In genomic region chr7:133139350-133139749, GRCh38 we compare ENCODE assay signal across 8 cellular contexts. TPM values are rescaled to one million over a fixed set of nuclear protein-coding genes. Genes with fewer than 3 reads are reported as not detected.
A peak's percentile ranks its signal among the peaks of the same experiment; 100 is the strongest.
DNase-seq lines count a peak whose midpoint lies in the region; ATAC-seq and TF ChIP-seq lines count a peak whose summit lies in the region.

No MANE protein-coding gene starts in this region.

- peak; percentile 31 for DNase-seq in EL
- DNase-seq in Karpas-422 = peak; percentile 63
- peak; percentile 5 for DNase-seq in brain pericyte (ENCODE audit: low read depth, low spot score)
- no peak for DNase-seq in hippocampal formation (lab: John Stamatoyannopoulos, UW)
- no peak for DNase-seq in activated naive CD8-positive, alpha-beta T cell treated with anti-CD3 and anti-CD28 coated beads, Interleukin-2, amount 50 U/mL, for 24 hours
- DNase-seq in GM13976 (ENCODE audit: low spot score) = no peak

- TF ChIP-seq RAD21 in liver (IDR thresholded peaks at IDR 0.05) = peak in 1 of 2 donors; percentile 35

- H3K9me3 Mint-ChIP-seq in activated naive CD8-positive, alpha-beta T cell treated with anti-CD3 and anti-CD28 coated beads, Interleukin-2, amount 50 U/mL, for 24 hours = no peaks in the 10 kb centered on the region

- WGBS in liver = 36% methylated on average over 4 of the region's 4 CpGs

- H3K4me1 ChIP-seq in Karpas-422 (ENCODE audit: low read length) (no peaks in the 10 kb centered on the region), liver (ENCODE audit: control insufficient read depth in 4 of 4, insufficient read depth in 4 of 4, low read length in 3 of 4) (no peaks in the 10 kb centered on the region)

- H3K9ac ChIP-seq in Karpas-422 (ENCODE audit: low read length) = no peak overlapping the region
- no peak overlapping the region for H3K9ac ChIP-seq in liver (ENCODE audit: low read depth in 1 of 2, low read length in 2 of 2)

- H3K9me2 ChIP-seq in Karpas-422 (replicated peaks; ENCODE audit: insufficient read depth, low read length) = no peaks in the 10 kb centered on the region

- H4K20me1 ChIP-seq in Karpas-422 (ENCODE audit: insufficient read depth, low read depth, low read length) = no peaks in the 10 kb centered on the region

- no peaks in the 10 kb centered on the region for H3K36me3 ChIP-seq in Karpas-422 (ENCODE audit: insufficient read depth, low read length)
- no peaks in the 10 kb centered on the region for H3K36me3 ChIP-seq in liver (ENCODE audit: control insufficient read depth in 4 of 4, insufficient read depth in 3 of 4, low read depth in 1 of 4, low read length in 3 of 4)

- H3K9me3 ChIP-seq in Karpas-422 (ENCODE audit: low read length) (no peaks in the 10 kb centered on the region), liver (ENCODE audit: control insufficient read depth in 4 of 4, low read length in 3 of 4) (no peaks in the 10 kb centered on the region)

- ATAC-seq in activated naive CD8-positive, alpha-beta T cell treated with anti-CD3 and anti-CD28 coated beads, Interleukin-2, amount 50 U/mL, for 24 hours = no peak
- no peak for ATAC-seq in GM19463 (IDR thresholded peaks at IDR 0.05; ENCODE audit: unreplicated experiment)

- H3K4me3 ChIP-seq in Karpas-422 (ENCODE audit: low read length) (no peak overlapping the region), liver (ENCODE audit: low read depth in 1 of 3, low read length in 3 of 3) (no peak overlapping the region)

- H3K79me2 ChIP-seq in Karpas-422 (ENCODE audit: low read length) = no peaks in the 10 kb centered on the region

- H2AFZ ChIP-seq in Karpas-422 (ENCODE audit: low read length) = no peak overlapping the region

- H3K4me2 ChIP-seq in Karpas-422 (ENCODE audit: low read depth, low read length, poor library complexity, severe bottlenecking) = no peak overlapping the region

- H3K4me1 Mint-ChIP-seq in activated naive CD8-positive, alpha-beta T cell treated with anti-CD3 and anti-CD28 coated beads, Interleukin-2, amount 50 U/mL, for 24 hours = no peaks in the 10 kb centered on the region

- no peak overlapping the region for H3K4me3 Mint-ChIP-seq in activated naive CD8-positive, alpha-beta T cell treated with anti-CD3 and anti-CD28 coated beads, Interleukin-2, amount 50 U/mL, for 24 hours

- H3K27ac ChIP-seq in Karpas-422 (ENCODE audit: low read length) (no peak overlapping the region), liver (ENCODE audit: low read depth in 1 of 2, low read length in 2 of 2) (no peak overlapping the region)

- H3K27me3 ChIP-seq in Karpas-422 (ENCODE audit: low read length) (no peaks in the 10 kb centered on the region), liver (ENCODE audit: control insufficient read depth in 4 of 4, insufficient read depth in 4 of 4, low read length in 3 of 4) (peaks cover 0 to 12% (median 0%) of the 10 kb centered on the region in 4 donors)

- TF ChIP-seq CTCF in liver (IDR thresholded peaks at IDR 0.05; ENCODE audit: low read depth, low read length, missing input control) (no peak), GM13976 (IDR thresholded peaks at IDR 0.05; ENCODE audit: borderline replicate concordance, control extremely low read depth, extremely low read depth, insufficient read depth, missing control alignments) (no peak)

- H3K36me3 Mint-ChIP-seq in activated naive CD8-positive, alpha-beta T cell treated with anti-CD3 and anti-CD28 coated beads, Interleukin-2, amount 50 U/mL, for 24 hours (ENCODE audit: low read depth) = no peaks in the 10 kb centered on the region

- in situ Hi-C loops in GM13976 (cut with MboI; ENCODE audit: low sequenced_read_pairs, unreplicated experiment) = no loop called here

- H3K27me3 Mint-ChIP-seq in activated naive CD8-positive, alpha-beta T cell treated with anti-CD3 and anti-CD28 coated beads, Interleukin-2, amount 50 U/mL, for 24 hours = peaks cover 5% of the 10 kb centered on the region

- no peak overlapping the region for H3K27ac Mint-ChIP-seq in activated naive CD8-positive, alpha-beta T cell treated with anti-CD3 and anti-CD28 coated beads, Interleukin-2, amount 50 U/mL, for 24 hours

TF ChIP-seq in liver, 16 proteins besides CTCF, POLR2A, EP300 and RAD21:
- TF ChIP-seq REST (IDR thresholded peaks at IDR 0.05) (peak; percentile 98), NR2F2 (IDR thresholded peaks at IDR 0.05) (no peak), RXRA (IDR thresholded peaks at IDR 0.05) (no peak), TAF1 (conservative IDR thresholded peaks at IDR 0.05) (no peak), SP1 (IDR thresholded peaks at IDR 0.05) (no peak), FOXA2 (IDR thresholded peaks at IDR 0.05) (no peak), HNF4A (conservative IDR thresholded peaks at IDR 0.05) (peak in 1 of 2 donors; percentile 32), MAX (IDR thresholded peaks at IDR 0.05) (no peak), EGR1 (IDR thresholded peaks at IDR 0.05; ENCODE audit: low read depth in 2 of 2) (no peak), ZBTB33 (IDR thresholded peaks at IDR 0.05) (no peak)

RNA-seq across cellular contexts. Expression of gene CHCHD3, which starts 57.5 kb away (rescaled TPM):
- total RNA-seq in Karpas-422 (2014; rRNA removed; shearing (Covaris generic); ENCODE audit: low replicate concordance) = 83.5 and 146 TPM in 2 replicates
- total RNA-seq in liver = 10 to 100 TPM; 37.6 to 37.8 TPM
- 10 to 100 TPM; 25.5 to 26.0 TPM for polyA plus RNA-seq in liver

Comparison
In these comparisons a context has a peak if more than half of its experiments do, and no peak if none do; other contexts are left out.
1. DNase-seq: peak in EL (single experiment), Karpas-422 (single experiment) and brain pericyte (single experiment); none in hippocampal formation (0 of 2), activated naive CD8-positive, alpha-beta T cell treated with anti-CD3 and anti-CD28 coated beads, Interleukin-2, amount 50 U/mL, for 24 hours (single experiment) and GM13976 (single experiment).